In genomic region chr17:33895491-33895890, GRCh38 we compare ENCODE assay signal across 10 cellular contexts.
"Had no signal": no experiment of that assay in that cellular context is flagged by ENCODE, and none has a peak within 500 bp of the region (broad histone marks: within the 10 kb centered on the region; RNA-seq: fewer than 3 reads in every experiment).

No MANE protein-coding gene starts in this region.

- ATAC-seq: HCT116, HepG2 had no signal

- H3K27ac Mint-ChIP-seq: HFFc6, IgD-negative memory B cell had no signal

- H3K4me3 Mint-ChIP-seq: HFFc6, IgD-negative memory B cell had no signal

- H3K4me1 Mint-ChIP-seq: IgD-negative memory B cell had no signal

- DNase-seq: GM23248, GOT3, H7, HFFc6, KBM-7 had no signal

- H3K9me3 Mint-ChIP-seq: IgD-negative memory B cell had no signal

- H3K9me3 ChIP-seq: HAP-1 had no signal

- H3K4me1 ChIP-seq: HAP-1 had no signal

- H3K9ac ChIP-seq: GM23248 had no signal

- H3K36me3 Mint-ChIP-seq: IgD-negative memory B cell had no signal

- H3K4me3 ChIP-seq: GM23248, HAP-1 had no signal

- H3K36me3 ChIP-seq: HAP-1 had no signal

- H3K27ac ChIP-seq: GM23248, HL-60 had no signal
